In genomic region chr22:20013382-20013871, GRCh38 we compare ENCODE assay signal across 8 cellular contexts. TPM values are rescaled to one million over a fixed set of nuclear protein-coding genes. Genes with fewer than 3 reads are reported as not detected.
DNase-seq lines count a peak whose midpoint lies in the region; ATAC-seq, FAIRE-seq and TF ChIP-seq lines count a peak whose summit lies in the region.

No MANE protein-coding gene starts in this region.

- peak; percentile 41 for DNase-seq in NCI-H1436 (lab: John Stamatoyannopoulos, UW)
- no peak for DNase-seq in NCI-H1436 treated with DMSO at 0.1 percent for 48 hours (lab: John Stamatoyannopoulos, UW)
- peak; percentile 80 for DNase-seq in NCI-H82 (lab: John Stamatoyannopoulos, UW)
- DNase-seq in bronchial epithelial cell (ENCODE audit: low read depth), result peak; percentile 15
- DNase-seq in left kidney (ENCODE audit: low read depth, low spot score), result peak; percentile 91
- no peak for DNase-seq in thoracic aorta (ENCODE audit: low spot score)
- no peak for DNase-seq in activated CD4-positive, CD25-positive, alpha-beta regulatory T cell treated with anti-CD3 and anti-CD28 coated beads, Interleukin-2, amount 50 U/mL, for 72 hours

- no peaks in the 10 kb centered on the region for H3K9me3 ChIP-seq in thoracic aorta

- ATAC-seq in thoracic aorta (ENCODE audit: insufficient number of reproducible peaks, low FRiP score, low read depth), result no peak
- ATAC-seq in HG03442 (IDR thresholded peaks at IDR 0.05; ENCODE audit: unreplicated experiment), result no peak

- TF ChIP-seq CTCF in bronchial epithelial cell (IDR thresholded peaks at IDR 0.05; ENCODE audit: insufficient read depth, low read length, severe bottlenecking), result peak; percentile 85
- TF ChIP-seq CTCF in thoracic aorta (IDR thresholded peaks at IDR 0.05), result peak; percentile 94

- H3K4me3 ChIP-seq in bronchial epithelial cell (ENCODE audit: low read depth, low read length) (no peak overlapping the region), thoracic aorta (no peak overlapping the region)

- H3K27ac ChIP-seq in thoracic aorta, result no peak overlapping the region

- H3K4me1 ChIP-seq in thoracic aorta (ENCODE audit: control insufficient read depth in 1 of 2, low read depth in 2 of 2), result peaks cover 7 to 34% of the 10 kb centered on the region in 2 donors

- H3K27me3 ChIP-seq in bronchial epithelial cell (ENCODE audit: control insufficient read depth, insufficient read depth, low read length), result peaks cover 10% of the 10 kb centered on the region
- no peaks in the 10 kb centered on the region for H3K27me3 ChIP-seq in thoracic aorta (replicated peaks; ENCODE audit: insufficient read depth)

- FAIRE-seq in bronchial epithelial cell (lab: Jason Lieb, UNC), result no peak

- H3K36me3 ChIP-seq in bronchial epithelial cell (ENCODE audit: control insufficient read depth, insufficient read depth, low read length) (no peaks in the 10 kb centered on the region), thoracic aorta (no peaks in the 10 kb centered on the region)

RNA-seq across cellular contexts. Expression of gene ARVCF, which starts 3.2 kb away (rescaled TPM):
- total RNA-seq in bronchial epithelial cell (19.2 and 23.2 TPM in 2 replicates), thoracic aorta (100 to 1,000 TPM in 1 of 2 donors, 10 to 100 TPM in 1; 95.0 to 165 TPM)

RNA-seq across cellular contexts. Expression of gene TANGO2, which starts 7.5 kb away (rescaled TPM):
- 41.6 and 44.2 TPM in 2 replicates for total RNA-seq in bronchial epithelial cell
- total RNA-seq in thoracic aorta, result 100 to 1,000 TPM in 1 of 2 donors, 10 to 100 TPM in 1; 48.7 to 109 TPM

Comparison
In these comparisons a context has a peak if more than half of its experiments do, and no peak if none do; other contexts are left out.
1. DNase-seq: peak in NCI-H1436 (single experiment), NCI-H82 (single experiment), bronchial epithelial cell (single experiment) and left kidney (single experiment); none in NCI-H1436 treated with DMSO at 0.1 percent for 48 hours (single experiment), thoracic aorta (single experiment) and activated CD4-positive, CD25-positive, alpha-beta regulatory T cell treated with anti-CD3 and anti-CD28 coated beads, Interleukin-2, amount 50 U/mL, for 72 hours (single experiment).